In the genomic region with DNA sequence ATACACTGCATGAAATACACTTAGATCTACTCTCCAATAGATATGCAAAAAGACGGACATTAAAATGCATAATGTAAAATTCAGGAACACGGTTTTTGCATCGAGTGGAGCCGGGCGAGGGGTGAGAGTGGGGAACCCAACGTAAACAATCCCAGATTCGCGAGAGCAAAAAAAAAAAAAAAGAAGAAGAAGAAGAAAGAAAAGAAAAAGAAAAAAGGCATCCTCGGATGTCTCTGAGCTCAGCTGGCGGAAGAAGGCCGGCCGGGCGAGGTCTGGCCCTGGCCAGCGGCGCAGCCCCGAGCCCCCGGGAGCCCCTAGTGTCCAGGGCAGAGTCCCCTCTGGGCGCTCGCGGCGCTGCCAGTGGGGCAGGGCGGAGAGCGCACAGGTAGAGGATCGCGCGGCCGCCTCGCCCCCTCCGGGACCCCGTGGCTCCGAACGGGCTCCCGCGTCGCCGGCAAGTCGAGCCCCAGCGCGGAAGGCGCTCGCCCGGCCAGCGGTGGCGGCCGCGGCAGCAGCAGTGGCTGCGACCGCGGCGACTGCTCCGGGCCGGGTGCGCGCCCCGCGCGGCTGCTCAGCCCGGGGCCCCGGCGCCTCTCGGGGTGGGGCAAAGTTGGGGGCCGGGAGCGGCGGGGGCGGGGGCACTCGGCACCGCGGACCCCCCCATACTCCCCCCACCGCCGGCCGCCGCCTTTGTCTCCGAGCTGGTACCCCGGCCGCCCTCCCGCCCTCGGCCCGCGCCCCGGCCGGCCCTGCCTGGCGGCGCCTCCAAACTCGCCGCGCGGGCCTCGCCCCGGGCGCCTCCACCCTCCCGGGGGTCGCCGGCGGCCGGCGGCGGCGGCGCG, we compare ENCODE assay signal across 1 cellular context.
TF ChIP-seq lines count a peak whose summit lies in the region.

No MANE protein-coding gene starts in this region.

TF ChIP-seq in HepG2, 621 proteins besides CTCF, POLR2A, EP300 and RAD21 (continued from another document and continues in another):
- TF ChIP-seq, protein P1, sequence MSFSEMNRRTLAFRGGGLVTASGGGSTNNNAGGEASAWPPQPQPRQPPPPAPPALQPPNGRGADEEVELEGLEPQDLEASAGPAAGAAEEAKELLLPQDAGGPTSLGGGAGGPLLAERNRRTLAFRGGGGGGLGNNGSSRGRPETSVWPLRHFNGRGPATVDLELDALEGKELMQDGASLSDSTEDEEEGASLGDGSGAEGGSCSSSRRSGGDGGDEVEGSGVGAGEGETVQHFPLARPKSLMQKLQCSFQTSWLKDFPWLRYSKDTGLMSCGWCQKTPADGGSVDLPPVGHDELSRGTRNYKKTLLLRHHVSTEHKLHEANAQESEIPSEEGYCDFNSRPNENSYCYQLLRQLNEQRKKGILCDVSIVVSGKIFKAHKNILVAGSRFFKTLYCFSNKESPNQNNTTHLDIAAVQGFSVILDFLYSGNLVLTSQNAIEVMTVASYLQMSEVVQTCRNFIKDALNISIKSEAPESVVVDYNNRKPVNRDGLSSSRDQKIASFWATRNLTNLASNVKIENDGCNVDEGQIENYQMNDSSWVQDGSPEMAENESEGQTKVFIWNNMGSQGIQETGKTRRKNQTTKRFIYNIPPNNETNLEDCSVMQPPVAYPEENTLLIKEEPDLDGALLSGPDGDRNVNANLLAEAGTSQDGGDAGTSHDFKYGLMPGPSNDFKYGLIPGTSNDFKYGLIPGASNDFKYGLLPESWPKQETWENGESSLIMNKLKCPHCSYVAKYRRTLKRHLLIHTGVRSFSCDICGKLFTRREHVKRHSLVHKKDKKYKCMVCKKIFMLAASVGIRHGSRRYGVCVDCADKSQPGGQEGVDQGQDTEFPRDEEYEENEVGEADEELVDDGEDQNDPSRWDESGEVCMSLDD (CRISPR knock-in tag; IDR thresholded peaks at IDR 0.05; ENCODE audit: borderline replicate concordance) = 0 out of 2 replicates have a peak, but pooled peaks have one; percentile 50
- TF ChIP-seq SOX6 (IDR thresholded peaks at IDR 0.05) (no peak), SOX6 (CRISPR knock-in tag; IDR thresholded peaks at IDR 0.05) (peak; percentile 48), U2AF2 (IDR thresholded peaks at IDR 0.05; ENCODE audit: low read depth, low read length) (peak; percentile 89), ZNF563 (CRISPR knock-in tag; IDR thresholded peaks at IDR 0.05) (peak; percentile 74), ZNF790 (CRISPR knock-in tag; IDR thresholded peaks at IDR 0.05; ENCODE audit: borderline replicate concordance) (peak; percentile 16; the same call in 1 of the 2 replicates), ARID4A (CRISPR knock-in tag; IDR thresholded peaks at IDR 0.05; ENCODE audit: borderline replicate concordance) (peak; percentile 30; the same call in 1 of the 2 replicates), MTA1 (CRISPR knock-in tag; IDR thresholded peaks at IDR 0.05; ENCODE audit: borderline replicate concordance) (no peak; the same call in 1 of the 2 replicates), SIN3A (IDR thresholded peaks at IDR 0.05; ENCODE audit: borderline replicate concordance, low read depth, low read length) (peak; percentile 84; the same call in 1 of the 2 replicates), KDM5B (CRISPR knock-in tag; IDR thresholded peaks at IDR 0.05; ENCODE audit: borderline replicate concordance) (peak; percentile 58; the same call in 1 of the 2 replicates), HES4 (CRISPR knock-in tag; IDR thresholded peaks at IDR 0.05; ENCODE audit: borderline replicate concordance) (peak; percentile 61), KDM5A (IDR thresholded peaks at IDR 0.05; ENCODE audit: borderline replicate concordance, low read length) (0 out of 2 replicates have a peak, but pooled peaks have one; percentile 27), ZFY (CRISPR knock-in tag; IDR thresholded peaks at IDR 0.05) (peak; percentile 66), ZSCAN12 (CRISPR knock-in tag; IDR thresholded peaks at IDR 0.05) (no peak), MIXL1 (CRISPR knock-in tag; IDR thresholded peaks at IDR 0.05) (peak; percentile 18; the same call in 1 of the 2 replicates), ZBTB1 (CRISPR knock-in tag; IDR thresholded peaks at IDR 0.05; ENCODE audit: borderline replicate concordance) (no peak), ZBTB38 (CRISPR knock-in tag; IDR thresholded peaks at IDR 0.05) (0 out of 2 replicates have a peak, but pooled peaks have one; percentile 32), JUN (CRISPR knock-in tag; IDR thresholded peaks at IDR 0.05) (no peak), ARID5B (CRISPR knock-in tag; IDR thresholded peaks at IDR 0.05) (peak; percentile 21; the same call in 1 of the 2 replicates), YY1 (IDR thresholded peaks at IDR 0.05; ENCODE audit: insufficient read depth, insufficient replicate concordance, low read depth, low read length) (peak; percentile 37), DNMT3B (CRISPR knock-in tag; conservative IDR thresholded peaks at IDR 0.05) (peak; percentile 42; the same call in 1 of the 2 replicates), ZBTB7B (CRISPR knock-in tag; IDR thresholded peaks at IDR 0.05) (peak; percentile 96), SALL1 (CRISPR knock-in tag; IDR thresholded peaks at IDR 0.05) (peak; percentile 56), ZSCAN30 (CRISPR knock-in tag; IDR thresholded peaks at IDR 0.05) (no peak), ZNF33A (CRISPR knock-in tag; IDR thresholded peaks at IDR 0.05; ENCODE audit: borderline replicate concordance) (no peak), NFRKB (IDR thresholded peaks at IDR 0.05) (no peak), ZNF441 (CRISPR knock-in tag; IDR thresholded peaks at IDR 0.05; ENCODE audit: borderline replicate concordance) (0 out of 2 replicates have a peak, but pooled peaks have one; percentile 44), POGZ (CRISPR knock-in tag; IDR thresholded peaks at IDR 0.05) (0 out of 2 replicates have a peak, but pooled peaks have one; percentile 19), RFX3 (CRISPR knock-in tag; IDR thresholded peaks at IDR 0.05) (no peak), ZBTB21 (CRISPR knock-in tag; IDR thresholded peaks at IDR 0.05) (no peak), ESRRA (CRISPR knock-in tag; IDR thresholded peaks at IDR 0.05; ENCODE audit: low read depth) (no peak), TAF1 (CRISPR knock-in tag; IDR thresholded peaks at IDR 0.05) (peak; percentile 61), FOXK2 (IDR thresholded peaks at IDR 0.05) (no peak), ZNF780A (CRISPR knock-in tag; IDR thresholded peaks at IDR 0.05) (no peak), SP4 (CRISPR knock-in tag; IDR thresholded peaks at IDR 0.05) (0 out of 2 replicates have a peak, but pooled peaks have one; percentile 25), ASH2L (IDR thresholded peaks at IDR 0.05; ENCODE audit: insufficient read length, low read depth, low read length) (peak; percentile 61), SIN3B (IDR thresholded peaks at IDR 0.05; ENCODE audit: low read length) (no peak), ZNF547 (CRISPR knock-in tag; IDR thresholded peaks at IDR 0.05) (no peak), ZNF556 (CRISPR knock-in tag; IDR thresholded peaks at IDR 0.05; ENCODE audit: borderline replicate concordance) (no peak), ZBTB20 (CRISPR knock-in tag; IDR thresholded peaks at IDR 0.05; ENCODE audit: borderline replicate concordance, low read depth) (0 out of 2 replicates have a peak, but pooled peaks have one; percentile 21), CCDC6 (CRISPR knock-in tag; IDR thresholded peaks at IDR 0.05) (peak; percentile 50; the same call in 1 of the 2 replicates), ZNF317 (CRISPR knock-in tag; IDR thresholded peaks at IDR 0.05) (0 out of 2 replicates have a peak, but pooled peaks have one; percentile 41), SOX13 (IDR thresholded peaks at IDR 0.05) (no peak), SOX13 (CRISPR knock-in tag; conservative IDR thresholded peaks at IDR 0.05 in 1 of 2, IDR thresholded peaks at IDR 0.05 in 1 of 2) (0 out of 4 replicates have a peak, but pooled peaks of 1 of the 2 experiments have one; percentile 20), CENPT (CRISPR knock-in tag; IDR thresholded peaks at IDR 0.05; ENCODE audit: low read depth) (no peak)
- TF ChIP-seq, protein P2, sequence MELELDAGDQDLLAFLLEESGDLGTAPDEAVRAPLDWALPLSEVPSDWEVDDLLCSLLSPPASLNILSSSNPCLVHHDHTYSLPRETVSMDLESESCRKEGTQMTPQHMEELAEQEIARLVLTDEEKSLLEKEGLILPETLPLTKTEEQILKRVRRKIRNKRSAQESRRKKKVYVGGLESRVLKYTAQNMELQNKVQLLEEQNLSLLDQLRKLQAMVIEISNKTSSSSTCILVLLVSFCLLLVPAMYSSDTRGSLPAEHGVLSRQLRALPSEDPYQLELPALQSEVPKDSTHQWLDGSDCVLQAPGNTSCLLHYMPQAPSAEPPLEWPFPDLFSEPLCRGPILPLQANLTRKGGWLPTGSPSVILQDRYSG (CRISPR knock-in tag; IDR thresholded peaks at IDR 0.05) = no peak
- TF ChIP-seq, protein P3, sequence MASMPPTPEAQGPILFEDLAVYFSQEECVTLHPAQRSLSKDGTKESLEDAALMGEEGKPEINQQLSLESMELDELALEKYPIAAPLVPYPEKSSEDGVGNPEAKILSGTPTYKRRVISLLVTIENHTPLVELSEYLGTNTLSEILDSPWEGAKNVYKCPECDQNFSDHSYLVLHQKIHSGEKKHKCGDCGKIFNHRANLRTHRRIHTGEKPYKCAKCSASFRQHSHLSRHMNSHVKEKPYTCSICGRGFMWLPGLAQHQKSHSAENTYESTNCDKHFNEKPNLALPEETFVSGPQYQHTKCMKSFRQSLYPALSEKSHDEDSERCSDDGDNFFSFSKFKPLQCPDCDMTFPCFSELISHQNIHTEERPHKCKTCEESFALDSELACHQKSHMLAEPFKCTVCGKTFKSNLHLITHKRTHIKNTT (CRISPR knock-in tag; IDR thresholded peaks at IDR 0.05) = no peak
- TF ChIP-seq, protein P4, sequence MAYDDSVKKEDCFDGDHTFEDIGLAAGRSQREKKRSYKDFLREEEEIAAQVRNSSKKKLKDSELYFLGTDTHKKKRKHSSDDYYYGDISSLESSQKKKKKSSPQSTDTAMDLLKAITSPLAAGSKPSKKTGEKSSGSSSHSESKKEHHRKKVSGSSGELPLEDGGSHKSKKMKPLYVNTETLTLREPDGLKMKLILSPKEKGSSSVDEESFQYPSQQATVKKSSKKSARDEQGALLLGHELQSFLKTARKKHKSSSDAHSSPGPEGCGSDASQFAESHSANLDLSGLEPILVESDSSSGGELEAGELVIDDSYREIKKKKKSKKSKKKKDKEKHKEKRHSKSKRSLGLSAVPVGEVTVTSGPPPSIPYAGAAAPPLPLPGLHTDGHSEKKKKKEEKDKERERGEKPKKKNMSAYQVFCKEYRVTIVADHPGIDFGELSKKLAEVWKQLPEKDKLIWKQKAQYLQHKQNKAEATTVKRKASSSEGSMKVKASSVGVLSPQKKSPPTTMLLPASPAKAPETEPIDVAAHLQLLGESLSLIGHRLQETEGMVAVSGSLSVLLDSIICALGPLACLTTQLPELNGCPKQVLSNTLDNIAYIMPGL (CRISPR knock-in tag; IDR thresholded peaks at IDR 0.05; ENCODE audit: borderline replicate concordance in 1 of 2, low read depth in 1 of 2) = peak; percentile 84 to 89
- TF ChIP-seq, protein P5, sequence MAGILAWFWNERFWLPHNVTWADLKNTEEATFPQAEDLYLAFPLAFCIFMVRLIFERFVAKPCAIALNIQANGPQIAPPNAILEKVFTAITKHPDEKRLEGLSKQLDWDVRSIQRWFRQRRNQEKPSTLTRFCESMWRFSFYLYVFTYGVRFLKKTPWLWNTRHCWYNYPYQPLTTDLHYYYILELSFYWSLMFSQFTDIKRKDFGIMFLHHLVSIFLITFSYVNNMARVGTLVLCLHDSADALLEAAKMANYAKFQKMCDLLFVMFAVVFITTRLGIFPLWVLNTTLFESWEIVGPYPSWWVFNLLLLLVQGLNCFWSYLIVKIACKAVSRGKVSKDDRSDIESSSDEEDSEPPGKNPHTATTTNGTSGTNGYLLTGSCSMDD (CRISPR knock-in tag; IDR thresholded peaks at IDR 0.05) = no peak
